18 cellular contexts compared by ENCODE assay signal in the genomic region with DNA sequence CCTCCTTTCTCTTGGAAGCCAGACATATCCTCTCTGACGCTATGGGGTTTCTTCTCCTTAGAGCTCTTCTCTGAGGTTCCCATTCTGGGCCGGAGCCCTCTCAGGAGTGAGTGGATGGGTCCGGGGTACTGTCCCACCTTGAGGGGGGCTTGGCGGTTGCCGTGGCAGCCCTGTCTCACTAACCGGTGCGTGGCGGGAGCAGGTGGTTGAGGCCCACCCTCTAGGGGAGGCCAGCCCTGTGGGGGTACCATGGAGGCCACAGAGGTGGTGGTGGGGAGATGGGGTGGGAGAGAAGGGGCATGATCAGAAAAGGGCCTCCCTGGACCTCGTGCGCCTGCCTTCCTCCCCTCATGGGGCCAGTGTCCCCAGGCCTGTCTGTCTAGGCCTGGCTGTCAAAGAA. TPM values are rescaled to one million over a fixed set of nuclear protein-coding genes. Genes with fewer than 3 reads are reported as not detected.
"Had no signal": no experiment of that assay in that cellular context is flagged by ENCODE, and none has a peak within 500 bp of the region (broad histone marks: within the 10 kb centered on the region; RNA-seq: fewer than 3 reads in every experiment).

No MANE protein-coding gene starts in this region.

- H3K36me3 Mint-ChIP-seq: activated naive CD8-positive, alpha-beta T cell had no signal

- H3K4me1 ChIP-seq: neural progenitor cell, tibial nerve had no signal

- H3K27me3 ChIP-seq: neural progenitor cell, tibial nerve had no signal

- H3K9me3 ChIP-seq: tibial nerve had no signal

- H3K9ac ChIP-seq: neural progenitor cell had no signal

- DNase-seq: activated CD4-positive, alpha-beta T cell treated with anti-CD3 and anti-CD28 coated beads, Interleukin-2, amount 10 ng/mL, durations not matched to agents 24 days and 14 days; activated CD4-positive, CD25-positive, alpha-beta regulatory T cell; activated CD8-positive, alpha-beta memory T cell treated with anti-CD3 and anti-CD28 coated beads, Interleukin-2, amount 50 U/mL, for 4 hours; activated CD8-positive, alpha-beta T cell treated with anti-CD3 and anti-CD28 coated beads, Interleukin-2, amount 10 ng/mL, durations not matched to agents 7 days and 5 days; activated gamma-delta T cell treated with Interleukin-2 at 50 U/mL for 16 hours; amniotic stem cell; hypothalamus; kidney glomerular epithelial cell; mesenchymal stem cell; SW 1271 had no signal

- H3K9me3 Mint-ChIP-seq: activated CD4-positive, alpha-beta T cell treated with anti-CD3 and anti-CD28 coated beads, Interleukin-2, amount 10 ng/mL, durations not matched to agents 24 days and 14 days; central memory CD8-positive, alpha-beta T cell; neural progenitor cell had no signal

- ATAC-seq: activated CD8-positive, alpha-beta T cell treated with anti-CD3 and anti-CD28 coated beads, Interleukin-2, amount 10 ng/mL, durations not matched to agents 7 days and 5 days; esophagus mucosa had no signal

- H3K27ac Mint-ChIP-seq: activated CD4-positive, alpha-beta T cell treated with anti-CD3 and anti-CD28 coated beads, Interleukin-2, amount 10 ng/mL, durations not matched to agents 24 days and 14 days; activated CD8-positive, alpha-beta T cell treated with anti-CD3 and anti-CD28 coated beads, Interleukin-2, amount 10 ng/mL, durations not matched to agents 7 days and 5 days; activated naive CD8-positive, alpha-beta T cell; neural progenitor cell had no signal

- H3K4me3 ChIP-seq: coronary artery, neural progenitor cell, tibial nerve had no signal

- H3K4me1 Mint-ChIP-seq: activated CD4-positive, alpha-beta T cell treated with anti-CD3 and anti-CD28 coated beads, Interleukin-2, amount 10 ng/mL, durations not matched to agents 24 days and 14 days; brain; central memory CD8-positive, alpha-beta T cell had no signal

- H3K27me3 Mint-ChIP-seq: activated naive CD8-positive, alpha-beta T cell had no signal

- H3K4me3 Mint-ChIP-seq: activated CD4-positive, alpha-beta T cell treated with anti-CD3 and anti-CD28 coated beads, Interleukin-2, amount 10 ng/mL, durations not matched to agents 24 days and 14 days; activated CD8-positive, alpha-beta T cell treated with anti-CD3 and anti-CD28 coated beads, Interleukin-2, amount 10 ng/mL, durations not matched to agents 7 days and 5 days; activated naive CD8-positive, alpha-beta T cell; brain; central memory CD8-positive, alpha-beta T cell; neural progenitor cell had no signal

- H3K4me2 ChIP-seq: neural progenitor cell had no signal

- H3K27ac ChIP-seq: neural progenitor cell, tibial nerve had no signal

RNA-seq across cellular contexts. Expression of a gene that starts 22.4 kb away (rescaled TPM):
- total RNA-seq: activated CD4-positive, alpha-beta T cell treated with anti-CD3 and anti-CD28 coated beads, Interleukin-2, amount 10 ng/mL, durations not matched to agents 24 days and 14 days; T-helper 2 cell treated with Interferon-gamma antibody and Interleukin-4, amounts not matched to agents 100 ng/mL and 5 ng/mL, for 36 hours had no signal
